Comparison of ENCODE assay signal across 1 cellular context in the genomic region with DNA sequence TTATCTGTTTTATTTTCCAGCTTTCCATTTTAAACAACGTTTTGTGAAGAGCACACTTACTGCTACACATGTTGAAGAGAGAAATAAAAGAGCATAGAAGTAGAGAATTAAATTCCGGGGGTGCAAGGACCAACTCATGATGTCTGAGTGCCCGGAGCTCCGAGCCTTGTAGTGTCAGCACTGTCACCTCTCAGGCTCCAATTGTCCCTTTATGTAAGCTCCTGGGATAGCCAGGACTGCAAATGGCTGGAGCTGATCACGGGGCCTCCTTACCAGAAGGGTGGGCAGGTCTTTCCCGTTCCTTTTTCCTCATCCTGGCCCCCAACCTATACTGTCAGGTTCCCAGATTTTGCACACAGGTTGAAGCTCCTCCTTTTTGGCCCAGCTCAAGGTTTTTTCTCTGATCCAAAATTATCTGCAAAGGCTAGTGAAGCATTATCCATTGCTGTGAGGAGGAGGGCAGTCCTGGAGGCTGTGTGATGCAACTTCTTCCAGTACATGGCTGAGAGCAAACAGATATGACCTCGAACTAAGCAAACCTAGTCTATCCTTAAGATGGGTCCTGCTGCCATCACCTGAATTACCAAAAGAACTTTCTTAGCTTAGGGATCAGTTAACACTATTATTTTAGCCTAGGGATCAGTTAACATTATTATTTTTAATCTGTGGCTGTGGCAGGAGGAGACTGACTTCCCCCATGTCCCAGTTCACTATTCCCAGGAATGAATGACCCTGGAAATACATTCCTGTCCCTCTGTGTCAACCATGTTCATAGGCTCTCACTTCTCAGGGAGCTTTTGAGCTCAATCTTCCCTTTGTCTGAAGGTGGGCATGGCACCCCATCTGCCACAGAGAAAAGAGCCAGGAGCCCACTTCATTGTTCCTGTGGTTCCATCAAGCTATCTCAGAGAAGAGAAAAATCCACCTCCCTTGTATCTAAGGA.
TF ChIP-seq lines count a peak whose summit lies in the region.

FGG (minus strand) TSS at position 185 of the 943 bp plus-strand sequence; CDS start at position 138, 47 bp downstream.

TF ChIP-seq in HepG2, 621 proteins besides CTCF, POLR2A, EP300 and RAD21 (continued from another document and continues in another):
- TF ChIP-seq ZNF142 (CRISPR knock-in tag; IDR thresholded peaks at IDR 0.05) = no peak
- no peak for TF ChIP-seq ZFP41 (CRISPR knock-in tag; IDR thresholded peaks at IDR 0.05; ENCODE audit: borderline replicate concordance)
- TF ChIP-seq ZNF280D (CRISPR knock-in tag; IDR thresholded peaks at IDR 0.05) = no peak
- peak; percentile 61; the same call in 1 of the 2 replicates for TF ChIP-seq ZNF362 (CRISPR knock-in tag; IDR thresholded peaks at IDR 0.05; ENCODE audit: borderline replicate concordance)
- no peak for TF ChIP-seq TBX3 (IDR thresholded peaks at IDR 0.05; ENCODE audit: borderline replicate concordance)
- no peak for TF ChIP-seq ZSCAN29 (CRISPR knock-in tag; conservative IDR thresholded peaks at IDR 0.05)
- peak; percentile 92 for TF ChIP-seq ARID5B (CRISPR knock-in tag; IDR thresholded peaks at IDR 0.05)
- TF ChIP-seq ZSCAN31 (CRISPR knock-in tag; IDR thresholded peaks at IDR 0.05; ENCODE audit: low read depth) = peak; percentile 73
- no peak for TF ChIP-seq SIN3B (IDR thresholded peaks at IDR 0.05; ENCODE audit: low read length)
- no peak for TF ChIP-seq ZNF143 (CRISPR knock-in tag; IDR thresholded peaks at IDR 0.05)
- TF ChIP-seq NFATC3 (CRISPR knock-in tag; IDR thresholded peaks at IDR 0.05) = no peak
- peak; percentile 52; the same call in 1 of the 2 replicates for TF ChIP-seq KDM1A (CRISPR knock-in tag; IDR thresholded peaks at IDR 0.05)
- TF ChIP-seq ETV5 (CRISPR knock-in tag; IDR thresholded peaks at IDR 0.05; ENCODE audit: borderline replicate concordance) = no peak
- no peak for TF ChIP-seq SRSF9 (IDR thresholded peaks at IDR 0.05; ENCODE audit: borderline replicate concordance, insufficient read depth, low read depth, low read length, poor library complexity, severe bottlenecking)
- TF ChIP-seq TAF1 (CRISPR knock-in tag; IDR thresholded peaks at IDR 0.05) = peak; percentile 83
- 0 out of 2 replicates have a peak, but pooled peaks have one; percentile 51 for TF ChIP-seq SP5 (CRISPR knock-in tag; IDR thresholded peaks at IDR 0.05; ENCODE audit: borderline replicate concordance, low read depth)
- TF ChIP-seq, protein P1, sequence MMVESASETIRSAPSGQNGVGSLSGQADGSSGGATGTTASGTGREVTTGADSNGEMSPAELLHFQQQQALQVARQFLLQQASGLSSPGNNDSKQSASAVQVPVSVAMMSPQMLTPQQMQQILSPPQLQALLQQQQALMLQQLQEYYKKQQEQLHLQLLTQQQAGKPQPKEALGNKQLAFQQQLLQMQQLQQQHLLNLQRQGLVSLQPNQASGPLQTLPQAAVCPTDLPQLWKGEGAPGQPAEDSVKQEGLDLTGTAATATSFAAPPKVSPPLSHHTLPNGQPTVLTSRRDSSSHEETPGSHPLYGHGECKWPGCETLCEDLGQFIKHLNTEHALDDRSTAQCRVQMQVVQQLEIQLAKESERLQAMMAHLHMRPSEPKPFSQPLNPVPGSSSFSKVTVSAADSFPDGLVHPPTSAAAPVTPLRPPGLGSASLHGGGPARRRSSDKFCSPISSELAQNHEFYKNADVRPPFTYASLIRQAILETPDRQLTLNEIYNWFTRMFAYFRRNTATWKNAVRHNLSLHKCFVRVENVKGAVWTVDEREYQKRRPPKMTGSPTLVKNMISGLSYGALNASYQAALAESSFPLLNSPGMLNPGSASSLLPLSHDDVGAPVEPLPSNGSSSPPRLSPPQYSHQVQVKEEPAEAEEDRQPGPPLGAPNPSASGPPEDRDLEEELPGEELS (CRISPR knock-in tag; IDR thresholded peaks at IDR 0.05) = peak; percentile 65
- TF ChIP-seq ZNF790 (CRISPR knock-in tag; IDR thresholded peaks at IDR 0.05; ENCODE audit: borderline replicate concordance) = no peak
- peak; percentile 71; the same call in 1 of the 2 replicates for TF ChIP-seq ZBTB4 (CRISPR knock-in tag; IDR thresholded peaks at IDR 0.05; ENCODE audit: borderline replicate concordance)
- peak; percentile 77; the same call in 1 of the 2 replicates for TF ChIP-seq SMAD3 (CRISPR knock-in tag; IDR thresholded peaks at IDR 0.05)
- TF ChIP-seq, protein P2, sequence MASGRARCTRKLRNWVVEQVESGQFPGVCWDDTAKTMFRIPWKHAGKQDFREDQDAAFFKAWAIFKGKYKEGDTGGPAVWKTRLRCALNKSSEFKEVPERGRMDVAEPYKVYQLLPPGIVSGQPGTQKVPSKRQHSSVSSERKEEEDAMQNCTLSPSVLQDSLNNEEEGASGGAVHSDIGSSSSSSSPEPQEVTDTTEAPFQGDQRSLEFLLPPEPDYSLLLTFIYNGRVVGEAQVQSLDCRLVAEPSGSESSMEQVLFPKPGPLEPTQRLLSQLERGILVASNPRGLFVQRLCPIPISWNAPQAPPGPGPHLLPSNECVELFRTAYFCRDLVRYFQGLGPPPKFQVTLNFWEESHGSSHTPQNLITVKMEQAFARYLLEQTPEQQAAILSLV (CRISPR knock-in tag; IDR thresholded peaks at IDR 0.05; ENCODE audit: borderline replicate concordance) = no peak
- peak; percentile 46 for TF ChIP-seq TCF7 (IDR thresholded peaks at IDR 0.05; ENCODE audit: low read depth)
- peak; percentile 74; the same call in 1 of the 2 replicates for TF ChIP-seq ZNF33A (CRISPR knock-in tag; IDR thresholded peaks at IDR 0.05; ENCODE audit: borderline replicate concordance)
- no peak for TF ChIP-seq ZNF326 (CRISPR knock-in tag; IDR thresholded peaks at IDR 0.05; ENCODE audit: borderline replicate concordance)
- TF ChIP-seq RFX3 (CRISPR knock-in tag; IDR thresholded peaks at IDR 0.05) = no peak
- TF ChIP-seq HNRNPLL (IDR thresholded peaks at IDR 0.05; ENCODE audit: low read depth, low read length, poor library complexity, severe bottlenecking) = no peak
- no peak for TF ChIP-seq IRF1 (CRISPR knock-in tag; IDR thresholded peaks at IDR 0.05; ENCODE audit: low read depth)
- TF ChIP-seq SKI (IDR thresholded peaks at IDR 0.05; ENCODE audit: partially characterized antibody) = no peak
